Comparison of ENCODE assay signal across 1 cellular context in genomic region chr3:105801397-105801796, GRCh38.
TF ChIP-seq lines count a peak whose summit lies in the region.

No MANE protein-coding gene starts in this region.

TF ChIP-seq in GM12878, 131 proteins besides CTCF, POLR2A, EP300 and RAD21 (continued from another document and continues in another):
- TF ChIP-seq PRDM15 (CRISPR knock-in tag; IDR thresholded peaks at IDR 0.05) (no peak), HSF1 (IDR thresholded peaks at IDR 0.05; ENCODE audit: low read depth, low read length) (no peak), STAT3 (IDR thresholded peaks at IDR 0.05; ENCODE audit: low read depth, low read length) (no peak), POU2F2 (IDR thresholded peaks at IDR 0.05; ENCODE audit: borderline replicate concordance, low read depth, low read length) (no peak), RELB (IDR thresholded peaks at IDR 0.05; ENCODE audit: low read depth) (peak; percentile 42; the same call in 1 of the 2 replicates), MXI1 (IDR thresholded peaks at IDR 0.05; ENCODE audit: low read depth, low read length) (no peak), ASH2L (IDR thresholded peaks at IDR 0.05; ENCODE audit: borderline replicate concordance, low read depth) (no peak), RBBP5 (conservative IDR thresholded peaks at IDR 0.05) (no peak), PML (IDR thresholded peaks at IDR 0.05; ENCODE audit: low read length) (0 out of 2 replicates have a peak, but pooled peaks have one; percentile 54), SUZ12 (IDR thresholded peaks at IDR 0.05; ENCODE audit: unreplicated experiment) (no peak), KAT2A (conservative IDR thresholded peaks at IDR 0.05; ENCODE audit: control insufficient read depth, low read depth, low read length) (no peak), CUX1 (IDR thresholded peaks at IDR 0.05; ENCODE audit: insufficient replicate concordance, low read depth, low read length) (no peak), GATAD2B (conservative IDR thresholded peaks at IDR 0.05; ENCODE audit: low read depth) (no peak), EZH2 (IDR thresholded peaks at IDR 0.05; ENCODE audit: borderline replicate concordance, control insufficient read depth, low read depth, low read length) (no peak), BCL3 (IDR thresholded peaks at IDR 0.05; ENCODE audit: borderline replicate concordance, insufficient read depth, low read depth, low read length, poor library complexity, severe bottlenecking) (no peak), ZNF274 (IDR thresholded peaks at IDR 0.05; ENCODE audit: insufficient read depth, insufficient read length) (no peak), POLR2AphosphoS5 (IDR thresholded peaks at IDR 0.05; ENCODE audit: low read length) (0 out of 2 replicates have a peak, but pooled peaks have one; percentile 2), CREM (IDR thresholded peaks at IDR 0.05; ENCODE audit: low read depth) (0 out of 2 replicates have a peak, but pooled peaks have one; percentile 38), BCL11A (IDR thresholded peaks at IDR 0.05; ENCODE audit: low read depth, low read length) (no peak), TBL1XR1 (IDR thresholded peaks at IDR 0.05; ENCODE audit: low read depth, low read length) (no peak), USF1 (IDR thresholded peaks at IDR 0.05; ENCODE audit: borderline replicate concordance, extremely low read length, insufficient read depth, low read depth, low read length) (no peak), SIX5 (IDR thresholded peaks at IDR 0.05; ENCODE audit: low read depth, low read length, severe bottlenecking) (no peak), PBX3 (IDR thresholded peaks at IDR 0.05; ENCODE audit: insufficient replicate concordance, low read depth, low read length) (no peak), CHD1 (IDR thresholded peaks at IDR 0.05; ENCODE audit: low read depth, low read length) (no peak), YY1 (IDR thresholded peaks at IDR 0.05; ENCODE audit: low read depth, low read length) (peak; percentile 79), ZNF384 (IDR thresholded peaks at IDR 0.05; ENCODE audit: borderline replicate concordance, low read depth, low read length) (0 out of 2 replicates have a peak, but pooled peaks have one; percentile 17), MTA2 (IDR thresholded peaks at IDR 0.05; ENCODE audit: low read depth) (peak; percentile 79), ZSCAN29 (IDR thresholded peaks at IDR 0.05) (no peak), RAD51 (IDR thresholded peaks at IDR 0.05) (no peak), CBFB (IDR thresholded peaks at IDR 0.05; ENCODE audit: low read depth) (no peak), RELA (IDR thresholded peaks at IDR 0.05; ENCODE audit: borderline replicate concordance, partially characterized antibody) (peak; percentile 25), RUNX3 (IDR thresholded peaks at IDR 0.05; ENCODE audit: low read length) (peak; percentile 78), ZBTB33 (IDR thresholded peaks at IDR 0.05) (no peak), FOS (IDR thresholded peaks at IDR 0.05; ENCODE audit: borderline replicate concordance, extremely low read depth, insufficient read length) (no peak), ETV6 (conservative IDR thresholded peaks at IDR 0.05 in 1 of 2, IDR thresholded peaks at IDR 0.05 in 1 of 2; ENCODE audit: borderline replicate concordance in 1 of 2, low read depth in 1 of 2) (no peak; a peak in 1 of 4 replicates), NFXL1 (IDR thresholded peaks at IDR 0.05; ENCODE audit: borderline replicate concordance) (no peak), MYB (IDR thresholded peaks at IDR 0.05; ENCODE audit: borderline replicate concordance, low read depth, low read length) (no peak), SRF (IDR thresholded peaks at IDR 0.05; ENCODE audit: low read depth in 2 of 2, low read length in 2 of 2) (no peak), NR2C1 (IDR thresholded peaks at IDR 0.05) (no peak), ZNF24 (IDR thresholded peaks at IDR 0.05) (0 out of 2 replicates have a peak, but pooled peaks have one; percentile 38), FOXM1 (IDR thresholded peaks at IDR 0.05; ENCODE audit: low read depth, low read length) (peak; percentile 46)
